In genomic region chr4:128823025-128823661, GRCh38 we compare ENCODE assay signal across 11 cellular contexts. TPM values are rescaled to one million over a fixed set of nuclear protein-coding genes. Genes with fewer than 3 reads are reported as not detected.
A peak's percentile ranks its signal among the peaks of the same experiment; 100 is the strongest.
DNase-seq lines count a peak whose midpoint lies in the region; ATAC-seq and TF ChIP-seq lines count a peak whose summit lies in the region.
"Had no signal": no experiment of that assay in that cellular context is flagged by ENCODE, and none has a peak within 500 bp of the region (broad histone marks: within the 10 kb centered on the region; RNA-seq: fewer than 3 reads in every experiment).

No MANE protein-coding gene starts in this region.

- H3K27me3 ChIP-seq in KMS-11 (ENCODE audit: insufficient read depth, low read depth), result no peaks in the 10 kb centered on the region
- H3K27me3 ChIP-seq in lung (ENCODE audit: control insufficient read depth, insufficient read depth), result no peaks in the 10 kb centered on the region
- H3K27me3 ChIP-seq: heart left ventricle had no signal

- no peak overlapping the region for H3K9ac ChIP-seq in KMS-11

- DNase-seq in AG10803 (ENCODE audit: low read depth), result peak; percentile 97
- no peak for DNase-seq in chondrocyte (ENCODE audit: low spot score)
- no peak for DNase-seq in lung (ENCODE audit: low spot score)
- no peak for DNase-seq in OCI-M1 (lab: John Stamatoyannopoulos, UW)
- DNase-seq in iPS-NIHi11 (ENCODE audit: low spot score), result no peak
- DNase-seq in posterior cingulate gyrus, result no peak
- DNase-seq: CD8-positive, alpha-beta memory T cell; heart left ventricle had no signal

- H3K4me1 ChIP-seq in KMS-11 (ENCODE audit: low read depth, poor library complexity, severe bottlenecking), result peaks cover 93% of the 10 kb centered on the region
- H3K4me1 ChIP-seq in lung (ENCODE audit: control insufficient read depth in 2 of 2, insufficient read depth in 2 of 2, low read length in 2 of 2), result peaks cover 5 to 32% of the 10 kb centered on the region in 2 donors

- peak overlapping the region; percentile 83 for H3K27ac Mint-ChIP-seq in chondrocyte (ENCODE audit: unreplicated experiment)

- intact Hi-C loops in posterior cingulate gyrus (cut with DNase I), result no loop called here

- H3K4me2 ChIP-seq in KMS-11, result 0 out of 2 replicates have a peak overlapping the region, but pooled peaks have one; percentile 16

- H3K27ac ChIP-seq in KMS-11, result no peak overlapping the region
- no peak overlapping the region for H3K27ac ChIP-seq in lung (ENCODE audit: low read depth in 1 of 2, low read length in 1 of 2)
- H3K27ac ChIP-seq: heart left ventricle had no signal

- H4K20me1 ChIP-seq in KMS-11 (ENCODE audit: insufficient read depth), result peaks cover 57% of the 10 kb centered on the region

- no peak overlapping the region for H3K4me3 Mint-ChIP-seq in chondrocyte (ENCODE audit: unreplicated experiment)
- H3K4me3 Mint-ChIP-seq: CD8-positive, alpha-beta memory T cell had no signal

- H2AFZ ChIP-seq in KMS-11 (ENCODE audit: low read depth), result no peak overlapping the region

- H3K9me3 Mint-ChIP-seq in chondrocyte (ENCODE audit: low read depth), result no peaks in the 10 kb centered on the region
- H3K9me3 Mint-ChIP-seq: CD8-positive, alpha-beta memory T cell had no signal

- H3K79me2 ChIP-seq in KMS-11 (ENCODE audit: insufficient read depth, low read depth), result peaks cover 100% of the 10 kb centered on the region

- no peak overlapping the region for H3K4me3 ChIP-seq in AG10803 (ENCODE audit: low read length)
- no peak overlapping the region for H3K4me3 ChIP-seq in KMS-11 (IDR thresholded peaks at IDR 0.05; ENCODE audit: insufficient read depth, low read depth, low read length)
- no peak overlapping the region for H3K4me3 ChIP-seq in lung
- H3K4me3 ChIP-seq: heart left ventricle, K562 had no signal

- H3K4me1 Mint-ChIP-seq in chondrocyte (ENCODE audit: low read depth), result peaks cover 67% of the 10 kb centered on the region

- H3K36me3 ChIP-seq in KMS-11 (ENCODE audit: insufficient read depth), result no peaks in the 10 kb centered on the region
- no peaks in the 10 kb centered on the region for H3K36me3 ChIP-seq in lung (ENCODE audit: control insufficient read depth in 2 of 2, insufficient read depth in 2 of 2, low read length in 2 of 2)
- H3K36me3 ChIP-seq: heart left ventricle had no signal

- no peaks in the 10 kb centered on the region for H3K9me3 ChIP-seq in lung (ENCODE audit: control insufficient read depth in 2 of 2, insufficient read depth in 1 of 2, low read length in 1 of 2)
- H3K9me3 ChIP-seq: heart left ventricle had no signal

- no peak for TF ChIP-seq CTCF in AG10803 (conservative IDR thresholded peaks at IDR 0.05; ENCODE audit: low read length)
- no peak for TF ChIP-seq CTCF in KMS-11 (conservative IDR thresholded peaks at IDR 0.05; ENCODE audit: low read depth, low read length)
- no peak for TF ChIP-seq CTCF in chondrocyte (IDR thresholded peaks at IDR 0.05)
- no peak for TF ChIP-seq CTCF in lung (IDR thresholded peaks at IDR 0.05; ENCODE audit: control extremely low read depth, extremely low read depth)

- ATAC-seq in lung (ENCODE audit: insufficient read depth, low FRiP score), result peak; percentile 54
- ATAC-seq in HG02852 (IDR thresholded peaks at IDR 0.05; ENCODE audit: unreplicated experiment), result no peak
- ATAC-seq: K562 had no signal

- H3K27me3 Mint-ChIP-seq in chondrocyte (ENCODE audit: low read depth), result no peaks in the 10 kb centered on the region
- H3K27me3 Mint-ChIP-seq: CD8-positive, alpha-beta memory T cell had no signal

- 64 to 78% methylated on average over 1 of the region's 1 CpG for WGBS in lung, 2 donors

- H3K36me3 Mint-ChIP-seq in chondrocyte (ENCODE audit: low read depth), result no peaks in the 10 kb centered on the region

RNA-seq across cellular contexts. Expression of gene JADE1, which starts 13.6 kb away (rescaled TPM):
- total RNA-seq in chondrocyte, result 28.9 to 34.0 TPM (median 31.4 TPM) in 3 replicates
- total RNA-seq in lung, result 10 to 100 TPM; 20.0 to 46.1 TPM
- polyA plus RNA-seq in lung, result 10 to 100 TPM in 1 of 2 donors, 1 to 10 TPM in 1; 8.9 to 15.1 TPM
